Comparison of ENCODE assay signal across 11 cellular contexts in genomic region chr3:189325454-189325853, GRCh38.
DNase-seq lines count a peak whose midpoint lies in the region; ATAC-seq and TF ChIP-seq lines count a peak whose summit lies in the region.
"Had no signal": no experiment of that assay in that cellular context is flagged by ENCODE, and none has a peak within 500 bp of the region (broad histone marks: within the 10 kb centered on the region; RNA-seq: fewer than 3 reads in every experiment).

No MANE protein-coding gene starts in this region.

- no peak for ATAC-seq in activated naive CD4-positive, alpha-beta T cell treated with anti-CD3 and anti-CD28 coated beads, Interleukin-2, amount 50 U/mL, for 72 hours
- no peak for ATAC-seq in T-helper 17 cell
- ATAC-seq in upper lobe of left lung (ENCODE audit: low FRiP score in 2 of 2) = no peak

- peaks cover 41% of the 10 kb centered on the region for H3K36me3 Mint-ChIP-seq in activated naive CD4-positive, alpha-beta T cell treated with anti-CD3 and anti-CD28 coated beads, Interleukin-2, amount 10 ng/mL, durations not matched to agents 7 days and 5 days
- peaks cover 29 to 39% of the 10 kb centered on the region in 2 donors for H3K36me3 Mint-ChIP-seq in activated naive CD4-positive, alpha-beta T cell treated with anti-CD3 and anti-CD28 coated beads, Interleukin-2, amount 50 U/mL, for 72 hours
- no peaks in the 10 kb centered on the region for H3K36me3 Mint-ChIP-seq in T-helper 17 cell (ENCODE audit: low read depth)

- TF ChIP-seq CTCF in hepatocyte (IDR thresholded peaks at IDR 0.05; ENCODE audit: poor library complexity) = no peak
- TF ChIP-seq CTCF in upper lobe of left lung (IDR thresholded peaks at IDR 0.05) = no peak

- H3K4me1 Mint-ChIP-seq in activated naive CD4-positive, alpha-beta T cell treated with anti-CD3 and anti-CD28 coated beads, Interleukin-2, amount 10 ng/mL, durations not matched to agents 7 days and 5 days = peaks cover 73% of the 10 kb centered on the region
- peaks cover 43% of the 10 kb centered on the region for H3K4me1 Mint-ChIP-seq in T-helper 17 cell

- H3K4me3 Mint-ChIP-seq in activated naive CD4-positive, alpha-beta T cell treated with anti-CD3 and anti-CD28 coated beads, Interleukin-2, amount 10 ng/mL, durations not matched to agents 7 days and 5 days = no peak overlapping the region
- H3K4me3 Mint-ChIP-seq in T-helper 17 cell = peak overlapping the region; percentile 85

- H3K27me3 ChIP-seq in hepatocyte = no peaks in the 10 kb centered on the region
- H3K27me3 ChIP-seq in upper lobe of left lung = no peaks in the 10 kb centered on the region
- H3K27me3 ChIP-seq: dorsolateral prefrontal cortex, MG63 had no signal

- DNase-seq in activated naive CD4-positive, alpha-beta T cell treated with anti-CD3 and anti-CD28 coated beads, Interleukin-2, amount 10 ng/mL, durations not matched to agents 7 days and 5 days = no peak
- DNase-seq in activated naive CD4-positive, alpha-beta T cell treated with anti-CD3 and anti-CD28 coated beads, Interleukin-2, amount 50 U/mL, for 72 hours (ENCODE audit: low spot score in 2 of 2) = no peak
- DNase-seq in T-helper 17 cell (no peak), hepatocyte (ENCODE audit: low spot score) (no peak), upper lobe of left lung (no peak), globus pallidus (ENCODE audit: low spot score) (no peak), ACHN (no peak)
- DNase-seq in activated effector memory CD4-positive, alpha-beta T cell treated with Interleukin-2 at 50 U/mL for 16 hours = no peak
- DNase-seq: dorsolateral prefrontal cortex had no signal

- no peak overlapping the region for H2AFZ ChIP-seq in hepatocyte

- no peak for TF ChIP-seq EP300 in upper lobe of left lung (IDR thresholded peaks at IDR 0.05)

- no peaks in the 10 kb centered on the region for H3K27me3 Mint-ChIP-seq in activated naive CD4-positive, alpha-beta T cell treated with anti-CD3 and anti-CD28 coated beads, Interleukin-2, amount 10 ng/mL, durations not matched to agents 7 days and 5 days
- H3K27me3 Mint-ChIP-seq in T-helper 17 cell = no peaks in the 10 kb centered on the region

- in situ Hi-C loops in ACHN (cut with HindIII; ENCODE audit: low pct_ligation_motif_present, low pct_unique_long_range_greater_than_20kb, low sequenced_read_pairs) = no loop called here

- H3K27ac ChIP-seq in hepatocyte = peak overlapping the region; percentile 89
- peak overlapping the region in 3 of 4 donors; percentile 35 to 45 (median 37) for H3K27ac ChIP-seq in upper lobe of left lung
- H3K27ac ChIP-seq: dorsolateral prefrontal cortex, foreskin keratinocyte had no signal

- 75% methylated on average over 3 of the region's 3 CpGs for WGBS in hepatocyte (ENCODE audit: low lambda C conversion rate, missing lambda C conversion rate)
- 68% methylated on average over 3 of the region's 3 CpGs for WGBS in upper lobe of left lung, 2 donors

- H3K79me2 ChIP-seq in hepatocyte = no peaks in the 10 kb centered on the region

- H3K9me3 ChIP-seq in T-helper 17 cell (ENCODE audit: control insufficient read depth, low read length, poor library complexity, severe bottlenecking) = no peaks in the 10 kb centered on the region
- no peaks in the 10 kb centered on the region for H3K9me3 ChIP-seq in hepatocyte (ENCODE audit: low read depth)
- H3K9me3 ChIP-seq in upper lobe of left lung = no peaks in the 10 kb centered on the region
- H3K9me3 ChIP-seq: MG63 had no signal

- H3K4me2 ChIP-seq in hepatocyte = peak overlapping the region; percentile 3

- no peak overlapping the region for H3K4me3 ChIP-seq in hepatocyte
- H3K4me3 ChIP-seq in upper lobe of left lung = no peak overlapping the region
- H3K4me3 ChIP-seq: dorsolateral prefrontal cortex, MG63 had no signal

- H3K36me3 ChIP-seq in hepatocyte (replicated peaks; ENCODE audit: insufficient read depth, low read depth) (no peaks in the 10 kb centered on the region), upper lobe of left lung (no peaks in the 10 kb centered on the region)
- H3K36me3 ChIP-seq: MG63 had no signal

- no peak for TF ChIP-seq POLR2A in upper lobe of left lung (IDR thresholded peaks at IDR 0.05)

- peaks cover 12% of the 10 kb centered on the region for H3K9me3 Mint-ChIP-seq in activated naive CD4-positive, alpha-beta T cell treated with anti-CD3 and anti-CD28 coated beads, Interleukin-2, amount 10 ng/mL, durations not matched to agents 7 days and 5 days
- peaks cover 15 to 18% of the 10 kb centered on the region in 2 donors for H3K9me3 Mint-ChIP-seq in activated naive CD4-positive, alpha-beta T cell treated with anti-CD3 and anti-CD28 coated beads, Interleukin-2, amount 50 U/mL, for 72 hours

- CTCF ChIA-PET in activated naive CD4-positive, alpha-beta T cell treated with anti-CD3 and anti-CD28 coated beads, Interleukin-2, amount 10 ng/mL, durations not matched to agents 7 days and 5 days (lab: Charles Lee) = interaction anchor here (0.6 to 2.1 kb wide), 5 partner anchors 11 to 53 kb away, joined by 3 to 10 read pairs (median 3); no protein-coding TSS in a partner anchor

- H4K20me1 ChIP-seq in hepatocyte (ENCODE audit: insufficient read depth, poor library complexity, severe bottlenecking) = no peaks in the 10 kb centered on the region

- peak overlapping the region; percentile 99 for H3K27ac Mint-ChIP-seq in activated naive CD4-positive, alpha-beta T cell treated with anti-CD3 and anti-CD28 coated beads, Interleukin-2, amount 10 ng/mL, durations not matched to agents 7 days and 5 days
- H3K27ac Mint-ChIP-seq in activated naive CD4-positive, alpha-beta T cell treated with anti-CD3 and anti-CD28 coated beads, Interleukin-2, amount 50 U/mL, for 72 hours = peak overlapping the region in 1 of 2 donors; percentile 97
- H3K27ac Mint-ChIP-seq in T-helper 17 cell = peak overlapping the region; percentile 93

- H3K4me1 ChIP-seq in hepatocyte (ENCODE audit: insufficient read depth) (peaks cover 21% of the 10 kb centered on the region), upper lobe of left lung (peaks cover 3 to 7% (median 5%) of the 10 kb centered on the region in 4 donors)

- no peaks in the 10 kb centered on the region for H3K9me2 ChIP-seq in hepatocyte (replicated peaks; ENCODE audit: insufficient read depth)
